ENCODE assay signal across 1 cellular context in the genomic region with DNA sequence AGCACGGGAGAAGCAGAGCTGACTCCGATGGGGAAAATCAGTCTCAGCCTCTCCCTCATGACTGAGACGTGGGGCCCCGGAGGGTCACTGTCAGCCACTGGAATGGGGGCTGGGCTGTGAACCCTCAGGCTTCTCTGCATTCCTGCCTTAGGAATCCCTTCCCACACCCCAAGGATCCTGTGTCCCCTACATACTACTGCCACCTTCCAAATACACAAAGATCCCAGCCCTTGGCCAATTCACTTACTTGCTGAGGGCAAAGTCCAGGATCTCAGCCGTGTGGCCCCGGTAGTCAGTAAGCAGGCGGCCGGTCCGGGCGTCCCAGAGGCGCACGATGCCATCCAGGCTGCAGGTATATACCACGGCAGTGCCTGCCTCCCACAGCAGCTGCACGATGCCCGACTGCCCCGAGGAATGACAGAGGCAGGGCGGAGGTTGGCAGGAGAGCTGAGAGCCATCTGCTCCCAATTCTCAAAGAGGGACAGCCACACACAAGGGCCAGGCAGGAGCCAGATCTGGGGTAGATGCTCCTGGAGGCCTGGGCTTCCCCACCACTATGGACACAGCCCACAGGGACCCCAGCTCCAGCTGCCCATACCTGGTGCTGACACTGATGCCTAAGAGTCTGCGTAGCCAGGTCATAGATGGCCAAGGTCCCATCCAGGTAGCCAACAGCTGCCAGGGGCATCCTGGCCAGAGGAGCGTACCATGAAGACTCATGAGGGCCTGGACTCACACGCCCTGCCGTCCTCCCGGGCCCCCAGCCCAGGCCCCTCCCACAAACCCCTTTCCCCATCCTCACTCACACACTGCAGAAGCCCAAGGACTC.
TF ChIP-seq lines count a peak whose summit lies in the region.

No MANE protein-coding gene starts in this region.

TF ChIP-seq in HepG2, 621 proteins besides CTCF, POLR2A, EP300 and RAD21 (continued from another document and continues in another):
- TF ChIP-seq, protein P1, sequence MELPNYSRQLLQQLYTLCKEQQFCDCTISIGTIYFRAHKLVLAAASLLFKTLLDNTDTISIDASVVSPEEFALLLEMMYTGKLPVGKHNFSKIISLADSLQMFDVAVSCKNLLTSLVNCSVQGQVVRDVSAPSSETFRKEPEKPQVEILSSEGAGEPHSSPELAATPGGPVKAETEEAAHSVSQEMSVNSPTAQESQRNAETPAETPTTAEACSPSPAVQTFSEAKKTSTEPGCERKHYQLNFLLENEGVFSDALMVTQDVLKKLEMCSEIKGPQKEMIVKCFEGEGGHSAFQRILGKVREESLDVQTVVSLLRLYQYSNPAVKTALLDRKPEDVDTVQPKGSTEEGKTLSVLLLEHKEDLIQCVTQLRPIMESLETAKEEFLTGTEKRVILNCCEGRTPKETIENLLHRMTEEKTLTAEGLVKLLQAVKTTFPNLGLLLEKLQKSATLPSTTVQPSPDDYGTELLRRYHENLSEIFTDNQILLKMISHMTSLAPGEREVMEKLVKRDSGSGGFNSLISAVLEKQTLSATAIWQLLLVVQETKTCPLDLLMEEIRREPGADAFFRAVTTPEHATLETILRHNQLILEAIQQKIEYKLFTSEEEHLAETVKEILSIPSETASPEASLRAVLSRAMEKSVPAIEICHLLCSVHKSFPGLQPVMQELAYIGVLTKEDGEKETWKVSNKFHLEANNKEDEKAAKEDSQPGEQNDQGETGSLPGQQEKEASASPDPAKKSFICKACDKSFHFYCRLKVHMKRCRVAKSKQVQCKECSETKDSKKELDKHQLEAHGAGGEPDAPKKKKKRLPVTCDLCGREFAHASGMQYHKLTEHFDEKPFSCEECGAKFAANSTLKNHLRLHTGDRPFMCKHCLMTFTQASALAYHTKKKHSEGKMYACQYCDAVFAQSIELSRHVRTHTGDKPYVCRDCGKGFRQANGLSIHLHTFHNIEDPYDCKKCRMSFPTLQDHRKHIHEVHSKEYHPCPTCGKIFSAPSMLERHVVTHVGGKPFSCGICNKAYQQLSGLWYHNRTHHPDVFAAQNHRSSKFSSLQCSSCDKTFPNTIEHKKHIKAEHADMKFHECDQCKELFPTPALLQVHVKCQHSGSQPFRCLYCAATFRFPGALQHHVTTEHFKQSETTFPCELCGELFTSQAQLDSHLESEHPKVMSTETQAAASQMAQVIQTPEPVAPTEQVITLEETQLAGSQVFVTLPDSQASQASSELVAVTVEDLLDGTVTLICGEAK (IDR thresholded peaks at IDR 0.05), result no peak
- TF ChIP-seq, protein P1 (CRISPR knock-in tag; IDR thresholded peaks at IDR 0.05), result no peak
- peak; percentile 36; the same call in 1 of the 2 replicates for TF ChIP-seq HDAC2 (CRISPR knock-in tag; IDR thresholded peaks at IDR 0.05)
- TF ChIP-seq ZMYM2 (CRISPR knock-in tag; IDR thresholded peaks at IDR 0.05), result no peak
- 0 out of 2 replicates have a peak, but pooled peaks have one; percentile 19 for TF ChIP-seq DPF2 (CRISPR knock-in tag; IDR thresholded peaks at IDR 0.05; ENCODE audit: borderline replicate concordance, low read depth)
- TF ChIP-seq, protein P2, sequence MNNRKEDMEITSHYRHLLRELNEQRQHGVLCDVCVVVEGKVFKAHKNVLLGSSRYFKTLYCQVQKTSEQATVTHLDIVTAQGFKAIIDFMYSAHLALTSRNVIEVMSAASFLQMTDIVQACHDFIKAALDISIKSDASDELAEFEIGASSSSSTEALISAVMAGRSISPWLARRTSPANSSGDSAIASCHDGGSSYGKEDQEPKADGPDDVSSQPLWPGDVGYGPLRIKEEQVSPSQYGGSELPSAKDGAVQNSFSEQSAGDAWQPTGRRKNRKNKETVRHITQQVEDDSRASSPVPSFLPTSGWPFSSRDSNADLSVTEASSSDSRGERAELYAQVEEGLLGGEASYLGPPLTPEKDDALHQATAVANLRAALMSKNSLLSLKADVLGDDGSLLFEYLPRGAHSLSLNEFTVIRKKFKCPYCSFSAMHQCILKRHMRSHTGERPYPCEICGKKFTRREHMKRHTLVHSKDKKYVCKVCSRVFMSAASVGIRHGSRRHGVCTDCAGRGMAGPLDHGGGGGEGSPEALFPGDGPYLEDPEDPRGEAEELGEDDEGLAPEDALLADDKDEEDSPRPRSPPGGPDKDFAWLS (CRISPR knock-in tag; IDR thresholded peaks at IDR 0.05; ENCODE audit: borderline replicate concordance), result no peak
- TF ChIP-seq MAFG (CRISPR knock-in tag; IDR thresholded peaks at IDR 0.05), result no peak
- no peak for TF ChIP-seq NFE2 (CRISPR knock-in tag; IDR thresholded peaks at IDR 0.05)
- TF ChIP-seq NFYC (CRISPR knock-in tag; IDR thresholded peaks at IDR 0.05), result no peak
- no peak for TF ChIP-seq TRIM24 (CRISPR knock-in tag; IDR thresholded peaks at IDR 0.05)
- TF ChIP-seq ZFP1 (CRISPR knock-in tag; IDR thresholded peaks at IDR 0.05), result no peak
- TF ChIP-seq ZNF740 (CRISPR knock-in tag; IDR thresholded peaks at IDR 0.05), result no peak
- no peak for TF ChIP-seq BRD4 (CRISPR knock-in tag; IDR thresholded peaks at IDR 0.05)
- TF ChIP-seq PRDM10 (CRISPR knock-in tag; IDR thresholded peaks at IDR 0.05; ENCODE audit: low read depth), result no peak
- TF ChIP-seq SRF (IDR thresholded peaks at IDR 0.05; ENCODE audit: low read depth, low read length), result no peak
- no peak for TF ChIP-seq SMARCE1 (IDR thresholded peaks at IDR 0.05; ENCODE audit: borderline replicate concordance)
- no peak for TF ChIP-seq ZNF329 (CRISPR knock-in tag; IDR thresholded peaks at IDR 0.05; ENCODE audit: low read depth)
- no peak for TF ChIP-seq ZMYM3 (CRISPR knock-in tag; IDR thresholded peaks at IDR 0.05)
- no peak; the same call in 1 of the 2 replicates for TF ChIP-seq ZNF253 (CRISPR knock-in tag; IDR thresholded peaks at IDR 0.05; ENCODE audit: borderline replicate concordance)
- no peak for TF ChIP-seq ZSCAN22 (CRISPR knock-in tag; IDR thresholded peaks at IDR 0.05)
- TF ChIP-seq HOXD1 (CRISPR knock-in tag; IDR thresholded peaks at IDR 0.05), result no peak
- no peak for TF ChIP-seq MTA1 (CRISPR knock-in tag; IDR thresholded peaks at IDR 0.05; ENCODE audit: borderline replicate concordance)
- TF ChIP-seq, protein P3, sequence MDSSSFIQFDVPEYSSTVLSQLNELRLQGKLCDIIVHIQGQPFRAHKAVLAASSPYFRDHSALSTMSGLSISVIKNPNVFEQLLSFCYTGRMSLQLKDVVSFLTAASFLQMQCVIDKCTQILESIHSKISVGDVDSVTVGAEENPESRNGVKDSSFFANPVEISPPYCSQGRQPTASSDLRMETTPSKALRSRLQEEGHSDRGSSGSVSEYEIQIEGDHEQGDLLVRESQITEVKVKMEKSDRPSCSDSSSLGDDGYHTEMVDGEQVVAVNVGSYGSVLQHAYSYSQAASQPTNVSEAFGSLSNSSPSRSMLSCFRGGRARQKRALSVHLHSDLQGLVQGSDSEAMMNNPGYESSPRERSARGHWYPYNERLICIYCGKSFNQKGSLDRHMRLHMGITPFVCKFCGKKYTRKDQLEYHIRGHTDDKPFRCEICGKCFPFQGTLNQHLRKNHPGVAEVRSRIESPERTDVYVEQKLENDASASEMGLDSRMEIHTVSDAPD (CRISPR knock-in tag; IDR thresholded peaks at IDR 0.05), result no peak
- peak; percentile 48; the same call in 1 of the 2 replicates for TF ChIP-seq ZFY (CRISPR knock-in tag; IDR thresholded peaks at IDR 0.05)
- peak; percentile 56; the same call in 1 of the 2 replicates for TF ChIP-seq PAXIP1 (CRISPR knock-in tag; conservative IDR thresholded peaks at IDR 0.05)
- TF ChIP-seq, protein P4, sequence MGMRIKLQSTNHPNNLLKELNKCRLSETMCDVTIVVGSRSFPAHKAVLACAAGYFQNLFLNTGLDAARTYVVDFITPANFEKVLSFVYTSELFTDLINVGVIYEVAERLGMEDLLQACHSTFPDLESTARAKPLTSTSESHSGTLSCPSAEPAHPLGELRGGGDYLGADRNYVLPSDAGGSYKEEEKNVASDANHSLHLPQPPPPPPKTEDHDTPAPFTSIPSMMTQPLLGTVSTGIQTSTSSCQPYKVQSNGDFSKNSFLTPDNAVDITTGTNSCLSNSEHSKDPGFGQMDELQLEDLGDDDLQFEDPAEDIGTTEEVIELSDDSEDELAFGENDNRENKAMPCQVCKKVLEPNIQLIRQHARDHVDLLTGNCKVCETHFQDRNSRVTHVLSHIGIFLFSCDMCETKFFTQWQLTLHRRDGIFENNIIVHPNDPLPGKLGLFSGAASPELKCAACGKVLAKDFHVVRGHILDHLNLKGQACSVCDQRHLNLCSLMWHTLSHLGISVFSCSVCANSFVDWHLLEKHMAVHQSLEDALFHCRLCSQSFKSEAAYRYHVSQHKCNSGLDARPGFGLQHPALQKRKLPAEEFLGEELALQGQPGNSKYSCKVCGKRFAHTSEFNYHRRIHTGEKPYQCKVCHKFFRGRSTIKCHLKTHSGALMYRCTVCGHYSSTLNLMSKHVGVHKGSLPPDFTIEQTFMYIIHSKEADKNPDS (CRISPR knock-in tag; IDR thresholded peaks at IDR 0.05), result no peak
- TF ChIP-seq ATRX (CRISPR knock-in tag; IDR thresholded peaks at IDR 0.05; ENCODE audit: borderline replicate concordance), result no peak
- TF ChIP-seq SIX1 (CRISPR knock-in tag; IDR thresholded peaks at IDR 0.05; ENCODE audit: borderline replicate concordance), result no peak
- 0 out of 3 replicates have a peak, but pooled peaks have one; percentile 24 for TF ChIP-seq MXI1 (IDR thresholded peaks at IDR 0.05; ENCODE audit: borderline replicate concordance, low read depth, low read length)
- no peak for TF ChIP-seq ZNF234 (CRISPR knock-in tag; conservative IDR thresholded peaks at IDR 0.05)
- no peak for TF ChIP-seq FOXK1 (CRISPR knock-in tag; IDR thresholded peaks at IDR 0.05; ENCODE audit: borderline replicate concordance, low read depth)
- no peak for TF ChIP-seq RAD51 (IDR thresholded peaks at IDR 0.05; ENCODE audit: borderline replicate concordance)
- no peak for TF ChIP-seq SMAD9 (CRISPR knock-in tag; IDR thresholded peaks at IDR 0.05)
